In the genomic region with DNA sequence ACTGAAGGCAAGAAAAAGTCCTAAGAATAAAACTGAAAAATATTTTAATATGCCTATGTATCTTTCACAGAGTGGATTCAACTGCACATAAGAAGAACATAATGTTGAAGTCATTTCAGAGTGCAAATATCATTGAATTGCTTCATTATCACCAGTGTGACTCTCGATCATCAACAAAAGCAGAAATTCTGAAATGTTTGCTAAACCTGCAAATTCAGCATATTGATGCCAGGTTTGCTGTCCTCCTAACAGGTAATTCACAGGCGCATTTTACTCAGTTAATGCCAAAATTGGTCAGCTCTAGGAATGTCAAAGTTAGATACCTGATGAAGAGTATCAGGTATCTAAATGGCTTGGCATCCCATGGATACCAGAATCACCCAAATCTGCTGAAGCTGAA, we compare ENCODE assay signal across 1 cellular context.
TF ChIP-seq lines count a peak whose summit lies in the region.

No MANE protein-coding gene starts in this region.

TF ChIP-seq in WTC11, 78 proteins besides CTCF, POLR2A, EP300 and RAD21 (continued from another document):
- TF ChIP-seq, protein P1, sequence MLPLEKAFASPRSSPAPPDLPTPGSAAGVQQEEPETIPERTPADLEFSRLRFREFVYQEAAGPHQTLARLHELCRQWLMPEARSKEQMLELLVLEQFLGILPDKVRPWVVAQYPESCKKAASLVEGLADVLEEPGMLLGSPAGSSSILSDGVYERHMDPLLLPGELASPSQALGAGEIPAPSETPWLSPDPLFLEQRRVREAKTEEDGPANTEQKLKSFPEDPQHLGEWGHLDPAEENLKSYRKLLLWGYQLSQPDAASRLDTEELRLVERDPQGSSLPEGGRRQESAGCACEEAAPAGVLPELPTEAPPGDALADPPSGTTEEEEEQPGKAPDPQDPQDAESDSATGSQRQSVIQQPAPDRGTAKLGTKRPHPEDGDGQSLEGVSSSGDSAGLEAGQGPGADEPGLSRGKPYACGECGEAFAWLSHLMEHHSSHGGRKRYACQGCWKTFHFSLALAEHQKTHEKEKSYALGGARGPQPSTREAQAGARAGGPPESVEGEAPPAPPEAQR (CRISPR knock-in tag; IDR thresholded peaks at IDR 0.05) = no peak
- TF ChIP-seq, protein P2, sequence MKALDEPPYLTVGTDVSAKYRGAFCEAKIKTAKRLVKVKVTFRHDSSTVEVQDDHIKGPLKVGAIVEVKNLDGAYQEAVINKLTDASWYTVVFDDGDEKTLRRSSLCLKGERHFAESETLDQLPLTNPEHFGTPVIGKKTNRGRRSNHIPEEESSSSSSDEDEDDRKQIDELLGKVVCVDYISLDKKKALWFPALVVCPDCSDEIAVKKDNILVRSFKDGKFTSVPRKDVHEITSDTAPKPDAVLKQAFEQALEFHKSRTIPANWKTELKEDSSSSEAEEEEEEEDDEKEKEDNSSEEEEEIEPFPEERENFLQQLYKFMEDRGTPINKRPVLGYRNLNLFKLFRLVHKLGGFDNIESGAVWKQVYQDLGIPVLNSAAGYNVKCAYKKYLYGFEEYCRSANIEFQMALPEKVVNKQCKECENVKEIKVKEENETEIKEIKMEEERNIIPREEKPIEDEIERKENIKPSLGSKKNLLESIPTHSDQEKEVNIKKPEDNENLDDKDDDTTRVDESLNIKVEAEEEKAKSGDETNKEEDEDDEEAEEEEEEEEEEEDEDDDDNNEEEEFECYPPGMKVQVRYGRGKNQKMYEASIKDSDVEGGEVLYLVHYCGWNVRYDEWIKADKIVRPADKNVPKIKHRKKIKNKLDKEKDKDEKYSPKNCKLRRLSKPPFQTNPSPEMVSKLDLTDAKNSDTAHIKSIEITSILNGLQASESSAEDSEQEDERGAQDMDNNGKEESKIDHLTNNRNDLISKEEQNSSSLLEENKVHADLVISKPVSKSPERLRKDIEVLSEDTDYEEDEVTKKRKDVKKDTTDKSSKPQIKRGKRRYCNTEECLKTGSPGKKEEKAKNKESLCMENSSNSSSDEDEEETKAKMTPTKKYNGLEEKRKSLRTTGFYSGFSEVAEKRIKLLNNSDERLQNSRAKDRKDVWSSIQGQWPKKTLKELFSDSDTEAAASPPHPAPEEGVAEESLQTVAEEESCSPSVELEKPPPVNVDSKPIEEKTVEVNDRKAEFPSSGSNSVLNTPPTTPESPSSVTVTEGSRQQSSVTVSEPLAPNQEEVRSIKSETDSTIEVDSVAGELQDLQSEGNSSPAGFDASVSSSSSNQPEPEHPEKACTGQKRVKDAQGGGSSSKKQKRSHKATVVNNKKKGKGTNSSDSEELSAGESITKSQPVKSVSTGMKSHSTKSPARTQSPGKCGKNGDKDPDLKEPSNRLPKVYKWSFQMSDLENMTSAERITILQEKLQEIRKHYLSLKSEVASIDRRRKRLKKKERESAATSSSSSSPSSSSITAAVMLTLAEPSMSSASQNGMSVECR (CRISPR knock-in tag; IDR thresholded peaks at IDR 0.05; ENCODE audit: borderline replicate concordance) = no peak
